18 cellular contexts compared by ENCODE assay signal in genomic region chr12:5966486-5967095, GRCh38. TPM values are rescaled to one million over a fixed set of nuclear protein-coding genes. Genes with fewer than 3 reads are reported as not detected.
DNase-seq lines count a peak whose midpoint lies in the region; ATAC-seq and TF ChIP-seq lines count a peak whose summit lies in the region.
"Had no signal": no experiment of that assay in that cellular context is flagged by ENCODE, and none has a peak within 500 bp of the region (broad histone marks: within the 10 kb centered on the region; RNA-seq: fewer than 3 reads in every experiment).

No MANE protein-coding gene starts in this region.

- H3K4me3 Mint-ChIP-seq in activated T-helper 1 cell treated with anti-CD3 and anti-CD28 coated beads, Interleukin-12 subunit alpha, Interleukin-12 subunit beta, Interleukin-2, Interleukin-4 antibody, amounts not matched to agents 30 ng/mL and 10 ng/mL and 1 ng/mL, durations not matched to agents 14 hours and 24 hours and 36 hours = no peak overlapping the region
- H3K4me3 Mint-ChIP-seq: CD14-positive monocyte; CD4-positive, alpha-beta T cell; CD8-positive, alpha-beta memory T cell; GM23338; H9 had no signal

- no peaks in the 10 kb centered on the region for H3K9me1 ChIP-seq in IMR-90 (ENCODE audit: insufficient read depth, low read length)

- H3K4me3 ChIP-seq in IMR-90 (ENCODE audit: insufficient read depth, low read depth, low read length) (no peak overlapping the region), OCI-LY3 (ENCODE audit: low read length) (no peak overlapping the region)
- H3K4me3 ChIP-seq: A549; BLaER1 treated with 17β-estradiol and CSF1 and Interleukin-3, amounts not matched to agents 10 nM and 100 nM; GM23338 had no signal

- H2BK15ac ChIP-seq in IMR-90 (ENCODE audit: low read depth, low read length) = no peak overlapping the region

- H3K27me3 ChIP-seq in IMR-90 (ENCODE audit: control insufficient read depth, insufficient read depth, low read length) = peaks cover 38% of the 10 kb centered on the region
- peaks cover 8% of the 10 kb centered on the region; the same call in 1 of the 2 replicates for H3K27me3 ChIP-seq in OCI-LY3 (ENCODE audit: low read depth, low read length)
- H3K27me3 ChIP-seq: BLaER1 treated with 17β-estradiol and CSF1 and Interleukin-3, amounts not matched to agents 10 nM and 100 nM had no signal

- H3K9me3 ChIP-seq in IMR-90 (ENCODE audit: control insufficient read depth, insufficient read depth, low read length) = no peaks in the 10 kb centered on the region
- H3K9me3 ChIP-seq in OCI-LY3 (ENCODE audit: insufficient read depth, low read length) = no peaks in the 10 kb centered on the region
- H3K9me3 ChIP-seq: A549; BE2C; BLaER1 treated with 17β-estradiol and CSF1 and Interleukin-3, amounts not matched to agents 10 nM and 100 nM had no signal

- H2AFZ ChIP-seq in IMR-90 (replicated peaks; ENCODE audit: low read length, poor library complexity) (peak overlapping the region; percentile 56), OCI-LY3 (ENCODE audit: low read depth, low read length) (peak overlapping the region; percentile 52; the same call in 1 of the 2 replicates)

- H3K56ac ChIP-seq in IMR-90 (ENCODE audit: extremely low read depth, insufficient read depth, low read length) = no peak overlapping the region

- H4K5ac ChIP-seq in IMR-90 (ENCODE audit: low read depth, low read length) = no peak overlapping the region

- H3K27me3 Mint-ChIP-seq in activated T-helper 1 cell treated with anti-CD3 and anti-CD28 coated beads, Interleukin-12 subunit alpha, Interleukin-12 subunit beta, Interleukin-2, Interleukin-4 antibody, amounts not matched to agents 30 ng/mL and 10 ng/mL and 1 ng/mL, durations not matched to agents 14 hours and 24 hours and 36 hours (ENCODE audit: insufficient read depth) = peaks cover 1% of the 10 kb centered on the region
- H3K27me3 Mint-ChIP-seq: CD4-positive, alpha-beta T cell had no signal

- no peaks in the 10 kb centered on the region for H3K4me1 ChIP-seq in IMR-90 (ENCODE audit: control insufficient read depth, insufficient read depth, low read length)
- no peaks in the 10 kb centered on the region for H3K4me1 ChIP-seq in OCI-LY3 (ENCODE audit: low read length)
- H3K4me1 ChIP-seq: A549, BE2C had no signal

- no peak overlapping the region for H3K23ac ChIP-seq in IMR-90 (ENCODE audit: low read depth, low read length)

- no peak overlapping the region for H2BK5ac ChIP-seq in IMR-90 (ENCODE audit: low read depth, low read length, poor library complexity, severe bottlenecking)

- no peak overlapping the region for H2BK20ac ChIP-seq in IMR-90 (ENCODE audit: low read depth, low read length)

- CTCF ChIA-PET in IMR-90 (lab: Yijun Ruan, JAX) = interaction anchor here (1.0 kb wide), 1 partner anchor 10 kb away, joined by 3 read pairs; no protein-coding TSS in a partner anchor

- no peak overlapping the region for H3K4me2 ChIP-seq in IMR-90 (ENCODE audit: low read depth, low read length)
- no peak overlapping the region for H3K4me2 ChIP-seq in OCI-LY3 (ENCODE audit: low read length)
- H3K4me2 ChIP-seq: A549; BLaER1 treated with 17β-estradiol and CSF1 and Interleukin-3, amounts not matched to agents 10 nM and 100 nM had no signal

- H3K9me3 Mint-ChIP-seq in activated T-helper 1 cell treated with anti-CD3 and anti-CD28 coated beads, Interleukin-12 subunit alpha, Interleukin-12 subunit beta, Interleukin-2, Interleukin-4 antibody, amounts not matched to agents 30 ng/mL and 10 ng/mL and 1 ng/mL, durations not matched to agents 14 hours and 24 hours and 36 hours = no peaks in the 10 kb centered on the region
- H3K9me3 Mint-ChIP-seq: CD4-positive, alpha-beta T cell; CD8-positive, alpha-beta memory T cell; GM23338; H9 had no signal

- TF ChIP-seq CTCF in IMR-90 (conservative IDR thresholded peaks at IDR 0.05; ENCODE audit: low read depth, low read length) = no peak
- TF ChIP-seq CTCF in OCI-LY3 (IDR thresholded peaks at IDR 0.05; ENCODE audit: low read depth, low read length) = no peak

- H3K36me3 ChIP-seq in IMR-90 (ENCODE audit: control insufficient read depth, insufficient read depth, low read length) (no peaks in the 10 kb centered on the region), OCI-LY3 (replicated peaks; ENCODE audit: low read depth, low read length) (no peaks in the 10 kb centered on the region)
- H3K36me3 ChIP-seq: BE2C; BLaER1 treated with 17β-estradiol and CSF1 and Interleukin-3, amounts not matched to agents 10 nM and 100 nM had no signal

- H3K4ac ChIP-seq in IMR-90 (ENCODE audit: low read depth, low read length) = no peak overlapping the region

- no peak overlapping the region for H3K18ac ChIP-seq in IMR-90 (ENCODE audit: low read depth, low read length)

- TF ChIP-seq POLR2A in IMR-90 (IDR thresholded peaks at IDR 0.05; ENCODE audit: low read depth, low read length) = no peak

- H3K79me1 ChIP-seq in IMR-90 (ENCODE audit: low read depth in 1 of 2, low read length in 2 of 2) = no peaks in the 10 kb centered on the region

- no peak for ATAC-seq in IMR-90 (ENCODE audit: low read depth)
- no peak for ATAC-seq in GM19324 (IDR thresholded peaks at IDR 0.05; ENCODE audit: low FRiP score, unreplicated experiment)

- no peak overlapping the region for H4K91ac ChIP-seq in IMR-90 (ENCODE audit: insufficient read depth, low read depth, low read length)

- H4K8ac ChIP-seq in IMR-90 (ENCODE audit: low read depth in 2 of 2, low read length in 2 of 2) = no peak overlapping the region

- in situ Hi-C loops in IMR-90 (cut with MboI; ENCODE audit: low sequenced_read_pairs) = no loop called here

- TF ChIP-seq RAD21 in IMR-90 (IDR thresholded peaks at IDR 0.05; ENCODE audit: low read length) = no peak

- intact Hi-C loops in IMR-90 (cut with micrococcal nuclease) = loop anchor here (1.0 to 5.0 kb wide), 2 partner anchors 74 to 539 kb away; no protein-coding TSS in a partner anchor
- intact Hi-C loops in activated T-helper 1 cell treated with anti-CD3 and anti-CD28 coated beads, Interleukin-12 subunit alpha, Interleukin-12 subunit beta, Interleukin-2, Interleukin-4 antibody, amounts not matched to agents 30 ng/mL and 10 ng/mL and 1 ng/mL, durations not matched to agents 14 hours and 24 hours and 36 hours (cut with micrococcal nuclease) = loop anchor here (1.0 kb wide), 2 partner anchors 74 to 319 kb away; no protein-coding TSS in a partner anchor

- WGBS in IMR-90 (ENCODE audit: extremely low coverage in 2 of 2, insufficient read length in 1 of 2), 2 experiments = 50% methylated on average over 5 of the region's 11 CpGs; no CpG with 5 or more reads in 1 of the 2 experiments

- no peak overlapping the region for H3K27ac Mint-ChIP-seq in activated T-helper 1 cell treated with anti-CD3 and anti-CD28 coated beads, Interleukin-12 subunit alpha, Interleukin-12 subunit beta, Interleukin-2, Interleukin-4 antibody, amounts not matched to agents 30 ng/mL and 10 ng/mL and 1 ng/mL, durations not matched to agents 14 hours and 24 hours and 36 hours
- H3K27ac Mint-ChIP-seq: CD4-positive, alpha-beta T cell; CD8-positive, alpha-beta memory T cell; GM23338; H9 had no signal

- no peak overlapping the region for H2AK5ac ChIP-seq in IMR-90 (ENCODE audit: low read depth, low read length)

- H4K20me1 ChIP-seq in IMR-90 (ENCODE audit: insufficient read depth, low read length) (no peaks in the 10 kb centered on the region), OCI-LY3 (ENCODE audit: insufficient read depth, low read length) (no peaks in the 10 kb centered on the region)
- H4K20me1 ChIP-seq: BLaER1 treated with 17β-estradiol and CSF1 and Interleukin-3, amounts not matched to agents 10 nM and 100 nM had no signal

- no peaks in the 10 kb centered on the region for H3K79me2 ChIP-seq in OCI-LY3 (ENCODE audit: low read length)

- dilution Hi-C loops in IMR-90 (cut with HindIII; ENCODE audit: low sequenced_read_pairs, unreplicated experiment) = no loop called here

- no peak overlapping the region for H3K9ac ChIP-seq in IMR-90 (ENCODE audit: low read depth, low read length)
- H3K9ac ChIP-seq in OCI-LY3 (ENCODE audit: low read length) = no peak overlapping the region
- H3K9ac ChIP-seq: BLaER1 treated with 17β-estradiol and CSF1 and Interleukin-3, amounts not matched to agents 10 nM and 100 nM had no signal

- peak overlapping the region; percentile 55 for H2AK9ac ChIP-seq in IMR-90 (replicated peaks; ENCODE audit: low read depth, low read length, poor library complexity)

- DNase-seq in IMR-90 (no peak), ecto neural progenitor cell (ENCODE audit: low spot score) (peak; percentile 42), islet precursor cell (peak; percentile 43), NCI-H2227 treated with DMSO at 0.1 percent for 48 hours (lab: John Stamatoyannopoulos, UW) (no peak), HuH-7 (ENCODE audit: low spot score) (no peak)
- DNase-seq in activated T-helper 1 cell treated with anti-CD3 and anti-CD28 coated beads, Interleukin-12 subunit alpha, Interleukin-12 subunit beta, Interleukin-2, Interleukin-4 antibody, amounts not matched to agents 30 ng/mL and 10 ng/mL and 1 ng/mL, durations not matched to agents 14 hours and 24 hours and 36 hours (ENCODE audit: low spot score) = no peak

- no TSS peak for BruUV-seq in IMR-90 (replicated peaks; lab: Mats Ljungman, UMichigan)

- H3K36me3 Mint-ChIP-seq in activated T-helper 1 cell treated with anti-CD3 and anti-CD28 coated beads, Interleukin-12 subunit alpha, Interleukin-12 subunit beta, Interleukin-2, Interleukin-4 antibody, amounts not matched to agents 30 ng/mL and 10 ng/mL and 1 ng/mL, durations not matched to agents 14 hours and 24 hours and 36 hours (ENCODE audit: low read depth) = no peaks in the 10 kb centered on the region
- H3K36me3 Mint-ChIP-seq: CD14-positive monocyte; CD8-positive, alpha-beta memory T cell had no signal

- H3K4me1 Mint-ChIP-seq in activated T-helper 1 cell treated with anti-CD3 and anti-CD28 coated beads, Interleukin-12 subunit alpha, Interleukin-12 subunit beta, Interleukin-2, Interleukin-4 antibody, amounts not matched to agents 30 ng/mL and 10 ng/mL and 1 ng/mL, durations not matched to agents 14 hours and 24 hours and 36 hours (ENCODE audit: low read depth) = no peaks in the 10 kb centered on the region
- H3K4me1 Mint-ChIP-seq: CD8-positive, alpha-beta memory T cell had no signal

- H2BK120ac ChIP-seq in IMR-90 (ENCODE audit: low read depth, low read length) = no peak overlapping the region

- no peak overlapping the region for H3K14ac ChIP-seq in IMR-90 (replicated peaks; ENCODE audit: low read depth, low read length)

- POLR2A ChIA-PET in IMR-90 (lab: Charles Lee; ENCODE audit: unreplicated experiment) = no interaction called here

- H3K27ac ChIP-seq in IMR-90 (ENCODE audit: insufficient read depth, low read length) (no peak overlapping the region), OCI-LY3 (ENCODE audit: low read length) (no peak overlapping the region)
- H3K27ac ChIP-seq: A549; BLaER1 treated with 17β-estradiol and CSF1 and Interleukin-3, amounts not matched to agents 10 nM and 100 nM had no signal

RNA-seq across cellular contexts. Expression of gene ANO2, which starts 21.5 kb away (rescaled TPM):
- total RNA-seq in IMR-90 (2012; rRNA removed) = 0.28 TPM in 1 of 2 replicates, not detected in the other
- polyA plus RNA-seq in IMR-90 (2012; rRNA removed) = 0.22 TPM in 1 of 2 replicates, not detected in the other
- 0.12 and 0.26 TPM in 2 replicates for polyA plus RNA-seq in IMR-90 (2012; cell fraction: cytosol; rRNA removed)
- polyA plus RNA-seq in IMR-90 (2012; cell fraction: nucleus; rRNA removed; ENCODE audit: low replicate concordance) = 0.11 TPM in 1 of 2 replicates, not detected in the other
- total RNA-seq in activated T-helper 1 cell treated with anti-CD3 and anti-CD28 coated beads, Interleukin-12 subunit alpha, Interleukin-12 subunit beta, Interleukin-2, Interleukin-4 antibody, amounts not matched to agents 30 ng/mL and 10 ng/mL and 1 ng/mL, durations not matched to agents 14 hours and 24 hours and 36 hours = not detected in 2 replicates
- total RNA-seq: Calu3; CD4-positive, alpha-beta T cell; CD8-positive, alpha-beta memory T cell; G401 had no signal
- polyA plus RNA-seq: A549; CD14-positive monocyte; CD8-positive, alpha-beta memory T cell had no signal

Comparison
In these comparisons a context has a peak if more than half of its experiments do, and no peak if none do; other contexts are left out.
1. DNase-seq: peak in ecto neural progenitor cell (single experiment) and islet precursor cell (single experiment); none in IMR-90 (single experiment), NCI-H2227 treated with DMSO at 0.1 percent for 48 hours (single experiment), activated T-helper 1 cell treated with anti-CD3 and anti-CD28 coated beads, Interleukin-12 subunit alpha, Interleukin-12 subunit beta, Interleukin-2, Interleukin-4 antibody, amounts not matched to agents 30 ng/mL and 10 ng/mL and 1 ng/mL, durations not matched to agents 14 hours and 24 hours and 36 hours (single experiment) and HuH-7 (single experiment).